ENCODE assay signal across 9 cellular contexts in genomic region chr20:47354388-47354709, GRCh38. TPM values are rescaled to one million over a fixed set of nuclear protein-coding genes. Genes with fewer than 3 reads are reported as not detected.
A peak's percentile ranks its signal among the peaks of the same experiment; 100 is the strongest.
DNase-seq lines count a peak whose midpoint lies in the region; ATAC-seq, FAIRE-seq and TF ChIP-seq lines count a peak whose summit lies in the region.
"Had no signal": no experiment of that assay in that cellular context is flagged by ENCODE, and none has a peak within 500 bp of the region (broad histone marks: within the 10 kb centered on the region; RNA-seq: fewer than 3 reads in every experiment).

No MANE protein-coding gene starts in this region.

- H3K27me3 ChIP-seq in GM06990 (replicated peaks; ENCODE audit: control insufficient read depth, insufficient read depth, low read length) (no peaks in the 10 kb centered on the region), RWPE2 (ENCODE audit: insufficient read depth, poor library complexity, severe bottlenecking) (no peaks in the 10 kb centered on the region), prostate gland (replicated peaks; ENCODE audit: insufficient read depth) (no peaks in the 10 kb centered on the region)

- peak overlapping the region; percentile 99 for H3K27ac ChIP-seq in RWPE2 (ENCODE audit: poor library complexity, severe bottlenecking)
- peak overlapping the region; percentile 100 for H3K27ac ChIP-seq in epithelial cell of prostate
- H3K27ac ChIP-seq in prostate gland: peak overlapping the region; percentile 99

- no peak for FAIRE-seq in RCC 7860 (lab: Jason Lieb, UNC)

- 10% methylated on average over 3 of the region's 3 CpGs for WGBS in prostate gland

- no peak for TF ChIP-seq POLR2A in prostate gland (IDR thresholded peaks at IDR 0.05)

- H3K9me3 ChIP-seq in RWPE2 (ENCODE audit: severe bottlenecking) (no peaks in the 10 kb centered on the region), prostate gland (no peaks in the 10 kb centered on the region)

- H3K4me3 ChIP-seq in GM06990 (replicated peaks; ENCODE audit: low read depth, low read length): peak overlapping the region; percentile 73
- peak overlapping the region; percentile 10 for H3K4me3 ChIP-seq in RWPE2 (ENCODE audit: severe bottlenecking)
- H3K4me3 ChIP-seq in prostate gland: no peak overlapping the region

- DNase-seq in GM06990 (ENCODE audit: extremely low read depth, insufficient read length) (no peak), RWPE2 (ENCODE audit: low spot score) (no peak), epithelial cell of prostate (ENCODE audit: low read depth, low spot score) (no peak), prostate gland (ENCODE audit: low spot score) (no peak), RKO (ENCODE audit: low spot score) (no peak), RCC 7860 (ENCODE audit: low spot score) (no peak), NCI-H526 (lab: John Stamatoyannopoulos, UW) (no peak), T-helper 9 cell (no peak)
- DNase-seq: NCI-H187 had no signal

- no peak for TF ChIP-seq CTCF in GM06990 (IDR thresholded peaks at IDR 0.05; ENCODE audit: insufficient read depth, low read length, poor library complexity, severe bottlenecking)
- no peak for TF ChIP-seq CTCF in RWPE2 (IDR thresholded peaks at IDR 0.05; ENCODE audit: poor library complexity, severe bottlenecking)
- TF ChIP-seq CTCF in prostate gland (IDR thresholded peaks at IDR 0.05): no peak

- intact Hi-C loops in prostate gland (cut with DNase I): no loop called here

- H3K36me3 ChIP-seq in GM06990 (ENCODE audit: control insufficient read depth, insufficient read depth, low read length) (no peaks in the 10 kb centered on the region), RWPE2 (ENCODE audit: low read depth) (peaks cover 51% of the 10 kb centered on the region), prostate gland (no peaks in the 10 kb centered on the region)

- no peak for ATAC-seq in RWPE2 (ENCODE audit: low read depth)

- peaks cover 96% of the 10 kb centered on the region for H3K4me1 ChIP-seq in RWPE2 (ENCODE audit: insufficient read depth, poor library complexity, severe bottlenecking)
- peaks cover 63% of the 10 kb centered on the region for H3K4me1 ChIP-seq in prostate gland (replicated peaks)

RNA-seq across cellular contexts. Expression of gene ZMYND8, which starts 2.1 kb away (rescaled TPM):
- 10 to 100 TPM; 19.9 to 70.9 TPM for total RNA-seq in prostate gland

Comparison
In these comparisons a context has a peak if more than half of its experiments do, and no peak if none do; other contexts are left out.
1. H3K4me3 ChIP-seq: peak in GM06990 (single experiment) and RWPE2 (single experiment); none in prostate gland (0 of 2).
2. Peak in every context shown above with its lines, with median percentiles within 50 percentile points of each other: H3K27ac ChIP-seq.